8 cellular contexts compared by ENCODE assay signal in the genomic region with DNA sequence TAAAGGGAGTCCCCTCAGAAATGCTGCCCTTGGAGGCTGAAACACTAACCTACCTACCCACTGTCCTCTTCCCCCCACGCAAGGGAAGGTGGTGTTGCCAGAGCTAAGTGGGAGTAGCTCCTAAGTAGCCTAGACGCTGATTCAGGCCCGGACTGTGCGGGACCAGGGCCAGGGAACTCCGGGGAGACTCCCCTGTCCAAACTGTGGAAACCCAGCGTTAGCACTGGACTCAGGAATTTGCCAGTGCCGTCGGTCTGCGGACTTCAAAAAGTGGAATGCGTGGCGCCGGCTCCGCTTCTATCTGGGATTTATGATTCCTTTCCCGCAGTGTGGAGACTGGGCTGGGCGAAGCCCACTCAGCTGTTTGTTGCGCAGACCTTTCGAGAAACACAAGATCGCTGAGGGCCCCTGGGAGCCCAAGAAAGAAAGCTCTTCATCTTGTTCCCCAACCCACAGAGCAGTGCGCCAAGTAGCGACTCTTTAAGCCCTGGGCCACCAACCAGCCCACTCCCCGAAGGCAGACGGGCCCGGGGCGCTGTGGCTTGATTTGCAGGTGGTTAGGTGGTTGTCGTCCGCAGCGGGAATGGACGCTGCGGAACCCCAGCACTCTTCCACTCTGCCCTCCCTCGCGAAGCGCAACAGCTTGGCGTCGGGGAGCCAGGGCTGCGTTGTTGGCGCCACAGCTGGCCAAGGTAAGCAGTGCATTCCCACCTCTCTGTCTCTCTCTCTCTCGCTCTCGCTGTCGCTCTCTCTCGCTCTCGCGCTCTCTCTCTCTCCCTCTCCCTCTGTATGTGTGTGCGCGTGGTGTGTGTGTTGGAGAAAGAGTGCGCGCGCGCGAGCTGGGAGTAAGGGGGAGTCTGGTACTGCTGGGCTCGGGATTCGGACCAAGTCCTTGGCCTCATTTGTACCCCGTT. TPM values are rescaled to one million over a fixed set of nuclear protein-coding genes. Genes with fewer than 3 reads are reported as not detected.
DNase-seq lines count a peak whose midpoint lies in the region; ATAC-seq and TF ChIP-seq lines count a peak whose summit lies in the region.

No MANE protein-coding gene starts in this region.

- no peak overlapping the region for H3K27ac ChIP-seq in fibroblast of lung (ENCODE audit: insufficient read depth, low read length)
- no peak overlapping the region for H3K27ac ChIP-seq in neural cell (ENCODE audit: low read length)

- no peaks in the 10 kb centered on the region for H3K9me2 ChIP-seq in neural cell (ENCODE audit: insufficient read depth, low read length)

- H3K4me3 ChIP-seq in fibroblast of lung (replicated peaks in 1 of 4; ENCODE audit: control extremely low read depth in 1 of 4, insufficient read depth in 1 of 4, low read depth in 3 of 4, low read length in 4 of 4) (peak overlapping the region in 1 of 4 experiments; percentile 49), neural cell (ENCODE audit: low read length) (peak overlapping the region; percentile 77)

- no peaks in the 10 kb centered on the region for H3F3A ChIP-seq in neural cell (ENCODE audit: insufficient read depth, low read length, poor library complexity, severe bottlenecking)

- no peaks in the 10 kb centered on the region for H3K79me2 ChIP-seq in fibroblast of lung (ENCODE audit: control insufficient read depth, insufficient read depth, low read length)
- no peaks in the 10 kb centered on the region for H3K79me2 ChIP-seq in neural cell (replicated peaks; ENCODE audit: insufficient read depth, low read length)

- TF ChIP-seq CTCF in fibroblast of lung (conservative IDR thresholded peaks at IDR 0.05 in 1 of 2, IDR thresholded peaks at IDR 0.05 in 1 of 2; ENCODE audit: low read depth in 1 of 2, low read length in 2 of 2) (peak in 1 of 2 donors; percentile 32), neural cell (IDR thresholded peaks at IDR 0.05; ENCODE audit: poor library complexity, severe bottlenecking) (peak; percentile 85)

- H2AFZ ChIP-seq in fibroblast of lung (ENCODE audit: low read length) (no peak overlapping the region), neural cell (ENCODE audit: low read depth, low read length) (no peak overlapping the region)

- H3K27me3 ChIP-seq in fibroblast of lung (ENCODE audit: control insufficient read depth, insufficient read depth, low read length) (peaks cover 15% of the 10 kb centered on the region), neural cell (ENCODE audit: insufficient read depth, low read depth, low read length) (no peaks in the 10 kb centered on the region)

- no peaks in the 10 kb centered on the region for H3K9me3 ChIP-seq in fibroblast of lung (ENCODE audit: control insufficient read depth, insufficient read depth, low read depth, low read length)
- H3K9me3 ChIP-seq in neural cell (ENCODE audit: low read length), result no peaks in the 10 kb centered on the region

- peak; percentile 59 for TF ChIP-seq RAD21 in neural cell (conservative IDR thresholded peaks at IDR 0.05)

- DNase-seq in NCI-H226 (peak; percentile 74), fibroblast of lung (ENCODE audit: low read depth in 2 of 2) (peak; percentile 53 to 76), foreskin melanocyte (no peak)
- DNase-seq in activated T-cell treated with anti-CD3 and anti-CD28 coated beads, Interleukin-2, amount 50 U/mL, for 1 hour, result peak; percentile 71
- peak; percentile 67 for DNase-seq in stimulated activated naive CD8-positive, alpha-beta T cell treated with anti-CD3 and anti-CD28 coated beads, Interleukin-15, Interleukin-2, amounts not matched to agents 100 U/mL and 50 U/mL, for 24 hours

- no peak overlapping the region for H3K9ac ChIP-seq in fibroblast of lung (ENCODE audit: insufficient read depth, low read length)
- H3K9ac ChIP-seq in neural cell (ENCODE audit: low read length), result peak overlapping the region; percentile 59

- H3K4me2 ChIP-seq in fibroblast of lung (ENCODE audit: extremely low read depth, insufficient read depth, low read length), result peak overlapping the region; percentile 64
- peak overlapping the region; percentile 73 for H3K4me2 ChIP-seq in neural cell (ENCODE audit: low read length)

- no peaks in the 10 kb centered on the region for H3K36me3 ChIP-seq in fibroblast of lung (ENCODE audit: control insufficient read depth, insufficient read depth, low read length)
- no peaks in the 10 kb centered on the region for H3K36me3 ChIP-seq in neural cell (ENCODE audit: insufficient read depth, low read length)

- H4K20me1 ChIP-seq in fibroblast of lung (ENCODE audit: control insufficient read depth, extremely low read depth, insufficient read depth, low read length) (no peaks in the 10 kb centered on the region), neural cell (ENCODE audit: insufficient read depth) (no peaks in the 10 kb centered on the region)

- ATAC-seq in GM18519 (IDR thresholded peaks at IDR 0.05; ENCODE audit: low FRiP score, unreplicated experiment) (peak; percentile 91), HG03025 (IDR thresholded peaks at IDR 0.05; ENCODE audit: low FRiP score, unreplicated experiment) (peak; percentile 83)
- peak; percentile 92 for ATAC-seq in stimulated activated naive CD8-positive, alpha-beta T cell treated with anti-CD3 and anti-CD28 coated beads, Interleukin-15, Interleukin-2, amounts not matched to agents 100 U/mL and 50 U/mL, for 24 hours

- H3K4me1 ChIP-seq in fibroblast of lung (ENCODE audit: control insufficient read depth, extremely low read depth, insufficient read depth, low read length), result no peaks in the 10 kb centered on the region

- peak; percentile 53 for TF ChIP-seq EP300 in neural cell (conservative IDR thresholded peaks at IDR 0.05; ENCODE audit: poor library complexity, severe bottlenecking)

TF ChIP-seq in neural cell, 6 proteins besides CTCF, POLR2A, EP300 and RAD21:
- TF ChIP-seq TAF1 (IDR thresholded peaks at IDR 0.05; ENCODE audit: low read depth) (no peak), EZH2 (IDR thresholded peaks at IDR 0.05; ENCODE audit: borderline replicate concordance, insufficient read depth, low read length, poor library complexity, severe bottlenecking) (no peak), SMC3 (conservative IDR thresholded peaks at IDR 0.05; ENCODE audit: poor library complexity) (peak; percentile 52), MXI1 (conservative IDR thresholded peaks at IDR 0.05; ENCODE audit: poor library complexity, severe bottlenecking) (peak; percentile 47), POLR2AphosphoS5 (IDR thresholded peaks at IDR 0.05) (peak; percentile 77)
- TF ChIP-seq, protein P1, sequence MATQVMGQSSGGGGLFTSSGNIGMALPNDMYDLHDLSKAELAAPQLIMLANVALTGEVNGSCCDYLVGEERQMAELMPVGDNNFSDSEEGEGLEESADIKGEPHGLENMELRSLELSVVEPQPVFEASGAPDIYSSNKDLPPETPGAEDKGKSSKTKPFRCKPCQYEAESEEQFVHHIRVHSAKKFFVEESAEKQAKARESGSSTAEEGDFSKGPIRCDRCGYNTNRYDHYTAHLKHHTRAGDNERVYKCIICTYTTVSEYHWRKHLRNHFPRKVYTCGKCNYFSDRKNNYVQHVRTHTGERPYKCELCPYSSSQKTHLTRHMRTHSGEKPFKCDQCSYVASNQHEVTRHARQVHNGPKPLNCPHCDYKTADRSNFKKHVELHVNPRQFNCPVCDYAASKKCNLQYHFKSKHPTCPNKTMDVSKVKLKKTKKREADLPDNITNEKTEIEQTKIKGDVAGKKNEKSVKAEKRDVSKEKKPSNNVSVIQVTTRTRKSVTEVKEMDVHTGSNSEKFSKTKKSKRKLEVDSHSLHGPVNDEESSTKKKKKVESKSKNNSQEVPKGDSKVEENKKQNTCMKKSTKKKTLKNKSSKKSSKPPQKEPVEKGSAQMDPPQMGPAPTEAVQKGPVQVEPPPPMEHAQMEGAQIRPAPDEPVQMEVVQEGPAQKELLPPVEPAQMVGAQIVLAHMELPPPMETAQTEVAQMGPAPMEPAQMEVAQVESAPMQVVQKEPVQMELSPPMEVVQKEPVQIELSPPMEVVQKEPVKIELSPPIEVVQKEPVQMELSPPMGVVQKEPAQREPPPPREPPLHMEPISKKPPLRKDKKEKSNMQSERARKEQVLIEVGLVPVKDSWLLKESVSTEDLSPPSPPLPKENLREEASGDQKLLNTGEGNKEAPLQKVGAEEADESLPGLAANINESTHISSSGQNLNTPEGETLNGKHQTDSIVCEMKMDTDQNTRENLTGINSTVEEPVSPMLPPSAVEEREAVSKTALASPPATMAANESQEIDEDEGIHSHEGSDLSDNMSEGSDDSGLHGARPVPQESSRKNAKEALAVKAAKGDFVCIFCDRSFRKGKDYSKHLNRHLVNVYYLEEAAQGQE (IDR thresholded peaks at IDR 0.05; ENCODE audit: borderline replicate concordance), result peak; percentile 8
TF ChIP-seq in neural cell: peak in this region for 4.

RNA-seq across cellular contexts. Expression of a gene that starts 2.0 kb away (rescaled TPM):
- under 0.01 TPM in 2 replicates for total RNA-seq in fibroblast of lung
- 0.67 and 0.93 TPM in 2 replicates for polyA plus RNA-seq in fibroblast of lung
- 0.36 and 0.69 TPM in 2 replicates for polyA plus RNA-seq in fibroblast of lung (2012)
- polyA minus RNA-seq in fibroblast of lung (ENCODE audit: low replicate concordance), result 1.1 TPM in 1 of 2 replicates, not detected in the other
- 7.5 and 7.6 TPM in 2 replicates for polyA plus RNA-seq in neural cell
- polyA minus RNA-seq in neural cell, result 7.1 and 10.7 TPM in 2 replicates

RNA-seq across cellular contexts. Expression of a gene that starts 52.7 kb away (rescaled TPM):
- not detected in 2 replicates for total RNA-seq in fibroblast of lung
- polyA plus RNA-seq in fibroblast of lung (not detected in 2 replicates), neural cell (not detected in 2 replicates)
- not detected in 2 replicates for polyA plus RNA-seq in fibroblast of lung (2012)
- polyA minus RNA-seq in fibroblast of lung (ENCODE audit: low replicate concordance) (not detected in 2 replicates), neural cell (not detected in 2 replicates)

RNA-seq across cellular contexts. Expression of a gene that starts 58.6 kb away (rescaled TPM):
- total RNA-seq in fibroblast of lung, result 9.7 and 10.3 TPM in 2 replicates
- 5.0 and 6.6 TPM in 2 replicates for polyA plus RNA-seq in fibroblast of lung
- 4.6 and 6.5 TPM in 2 replicates for polyA plus RNA-seq in fibroblast of lung (2012)
- polyA minus RNA-seq in fibroblast of lung (ENCODE audit: low replicate concordance), result 0.33 and 1.5 TPM in 2 replicates
- 20.2 and 21.4 TPM in 2 replicates for polyA plus RNA-seq in neural cell
- 75.2 and 90.5 TPM in 2 replicates for polyA minus RNA-seq in neural cell
